Comparison of ENCODE assay signal across 8 cellular contexts in the genomic region with DNA sequence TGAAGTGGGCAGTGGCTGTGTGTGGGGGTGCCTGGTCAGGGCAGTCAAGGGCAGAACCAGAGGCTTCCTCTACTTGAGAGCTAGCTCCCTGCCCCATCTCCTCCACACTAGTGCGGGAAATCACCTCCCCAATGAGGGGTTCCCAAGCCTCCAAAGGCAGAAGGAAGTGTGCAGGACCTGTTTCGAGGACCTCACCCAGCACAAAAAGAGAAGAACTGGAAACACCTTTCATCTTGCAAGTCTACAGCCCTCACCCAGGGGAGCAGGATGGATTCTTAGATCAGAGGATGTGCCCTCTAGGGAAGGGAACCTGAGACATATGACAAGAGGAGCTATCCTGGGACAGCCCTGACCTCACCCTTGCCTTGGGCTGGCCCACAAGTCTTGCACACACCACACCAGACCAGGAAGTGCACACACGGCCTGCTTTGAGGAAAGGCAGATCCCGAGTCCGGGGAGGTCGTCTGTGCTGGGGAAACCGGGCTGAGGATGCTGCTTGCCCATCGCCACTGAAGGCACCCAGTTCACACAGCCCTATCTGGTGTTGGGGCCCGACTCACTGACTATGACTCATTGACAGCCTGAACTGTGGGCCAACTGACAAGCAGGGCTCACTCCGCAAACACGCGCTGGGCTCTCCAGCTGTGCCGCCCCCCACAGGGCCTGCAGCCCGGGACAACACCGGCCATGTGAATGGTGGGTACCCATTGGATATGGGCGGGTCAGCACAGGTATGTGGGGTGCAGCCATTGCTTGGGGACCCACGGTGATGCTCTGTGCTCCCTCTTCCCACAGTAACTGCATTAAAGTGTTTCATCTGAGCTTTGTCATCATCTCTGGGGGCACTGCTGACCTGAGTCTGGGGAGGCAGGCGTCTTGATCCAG. TPM values are rescaled to one million over a fixed set of nuclear protein-coding genes. Genes with fewer than 3 reads are reported as not detected.
DNase-seq lines count a peak whose midpoint lies in the region; ATAC-seq and TF ChIP-seq lines count a peak whose summit lies in the region.

No MANE protein-coding gene starts in this region.

- H3K4me1 Mint-ChIP-seq in mesothelial cell of epicardium: peaks cover 35% of the 10 kb centered on the region

- DNase-seq in Daoy (ENCODE audit: low read depth): peak; percentile 94
- peak; percentile 35 for DNase-seq in OCI-M1 (lab: John Stamatoyannopoulos, UW)
- DNase-seq in activated gamma-delta T cell treated with Interleukin-2 at 50 U/mL for 16 hours: peak; percentile 61
- DNase-seq in mesothelial cell of epicardium (ENCODE audit: low spot score in 2 of 2, unreplicated experiment in 2 of 2): no peak
- no peak for DNase-seq in NCI-H2171 treated with DMSO at 0.1 percent for 48 hours (lab: John Stamatoyannopoulos, UW)
- DNase-seq in mesenteric fat pad (ENCODE audit: low spot score): no peak
- DNase-seq in NCI-H774 (lab: John Stamatoyannopoulos, UW): no peak

- no peaks in the 10 kb centered on the region for H3K9me3 Mint-ChIP-seq in mesothelial cell of epicardium

- peaks cover 5% of the 10 kb centered on the region for H3K36me3 Mint-ChIP-seq in mesothelial cell of epicardium

- H3K27me3 Mint-ChIP-seq in mesothelial cell of epicardium (ENCODE audit: low read depth): peaks cover 19% of the 10 kb centered on the region

- TF ChIP-seq CTCF in mesothelial cell of epicardium (IDR thresholded peaks at IDR 0.05; ENCODE audit: unreplicated experiment): no peak

- peak overlapping the region; percentile 75 for H3K4me3 Mint-ChIP-seq in mesothelial cell of epicardium

- no peak overlapping the region for H3K27ac Mint-ChIP-seq in mesothelial cell of epicardium

- ATAC-seq in HG03196 (IDR thresholded peaks at IDR 0.05; ENCODE audit: unreplicated experiment): no peak

RNA-seq across cellular contexts. Expression of gene SAMD10, which starts 1.8 kb away (rescaled TPM):
- total RNA-seq in Daoy (2014; rRNA removed; shearing (Covaris generic)): 0.86 and 1.2 TPM in 2 replicates
- total RNA-seq in mesothelial cell of epicardium (10.3 to 11.7 TPM (median 11.4 TPM) in 3 replicates), mesenteric fat pad (2.9 TPM)

RNA-seq across cellular contexts. Expression of gene PRPF6, which starts 3.3 kb away (rescaled TPM):
- 81.6 and 82.7 TPM in 2 replicates for total RNA-seq in Daoy (2014; rRNA removed; shearing (Covaris generic))
- total RNA-seq in mesothelial cell of epicardium (65.2 to 68.2 TPM (median 65.9 TPM) in 3 replicates), mesenteric fat pad (46.3 TPM)

RNA-seq across cellular contexts. Expression of gene ZNF512B, which starts 7.9 kb away (rescaled TPM):
- 3.9 and 4.5 TPM in 2 replicates for total RNA-seq in Daoy (2014; rRNA removed; shearing (Covaris generic))
- total RNA-seq in mesothelial cell of epicardium: 60.0 to 62.0 TPM (median 61.0 TPM) in 3 replicates
- total RNA-seq in mesenteric fat pad: 18.7 TPM

RNA-seq across cellular contexts. Expression of gene UCKL1, which starts 21.4 kb away (rescaled TPM):
- 3.1 and 6.3 TPM in 2 replicates for total RNA-seq in Daoy (2014; rRNA removed; shearing (Covaris generic))
- total RNA-seq in mesothelial cell of epicardium: 56.8 to 60.0 TPM (median 58.0 TPM) in 3 replicates
- 36.0 TPM for total RNA-seq in mesenteric fat pad

RNA-seq across cellular contexts. Expression of gene C20orf204, which starts 58.3 kb away (rescaled TPM):
- total RNA-seq in Daoy (2014; rRNA removed; shearing (Covaris generic)): 1.1 and 1.8 TPM in 2 replicates
- total RNA-seq in mesothelial cell of epicardium (2.8 to 4.2 TPM (median 3.2 TPM) in 3 replicates), mesenteric fat pad (0.74 TPM)

Comparison
In these comparisons a context has a peak if more than half of its experiments do, and no peak if none do; other contexts are left out.
1. DNase-seq: peak in Daoy (single experiment), OCI-M1 (single experiment) and activated gamma-delta T cell treated with Interleukin-2 at 50 U/mL for 16 hours (single experiment); none in mesothelial cell of epicardium (0 of 2), NCI-H2171 treated with DMSO at 0.1 percent for 48 hours (single experiment), mesenteric fat pad (single experiment) and NCI-H774 (single experiment).